ENCODE assay signal across 23 cellular contexts in the genomic region with DNA sequence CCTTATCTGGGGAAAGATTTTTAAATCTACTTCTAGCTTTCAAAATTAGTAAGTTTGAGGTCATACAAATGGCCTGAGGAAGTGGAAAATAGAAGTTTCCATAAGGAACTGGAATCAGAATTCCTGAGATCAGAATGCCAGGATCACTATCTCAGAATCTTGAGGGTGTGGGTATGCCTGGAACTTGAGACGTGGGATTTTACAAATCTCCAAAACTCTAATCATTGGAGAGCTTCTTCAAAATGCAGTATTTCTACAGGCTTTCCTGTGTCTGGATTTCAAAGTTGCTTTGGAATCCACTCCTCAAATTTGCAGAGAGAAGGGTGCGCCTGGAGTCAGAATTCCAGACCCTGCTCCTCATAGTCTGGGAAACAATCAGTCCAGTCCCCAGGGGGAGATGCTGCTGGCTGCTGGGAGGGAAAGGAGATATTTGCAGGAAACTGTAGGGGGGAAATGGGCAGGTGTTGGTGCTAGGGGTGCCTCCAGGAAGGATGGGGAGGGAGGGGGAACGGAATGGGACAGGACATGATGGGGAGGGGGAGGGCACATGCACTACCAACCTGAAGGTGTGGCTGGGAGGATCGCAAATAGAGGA. TPM values are rescaled to one million over a fixed set of nuclear protein-coding genes. Genes with fewer than 3 reads are reported as not detected.
A peak's percentile ranks its signal among the peaks of the same experiment; 100 is the strongest.
DNase-seq lines count a peak whose midpoint lies in the region; ATAC-seq and TF ChIP-seq lines count a peak whose summit lies in the region.
"Had no signal": no experiment of that assay in that cellular context is flagged by ENCODE, and none has a peak within 500 bp of the region (broad histone marks: within the 10 kb centered on the region; RNA-seq: fewer than 3 reads in every experiment).

No MANE protein-coding gene starts in this region.

- peaks cover 53% of the 10 kb centered on the region for H3K4me1 Mint-ChIP-seq in WTC11

- H4K91ac ChIP-seq in trophoblast cell (ENCODE audit: low read depth, low read length) = no peak overlapping the region

- no peaks in the 10 kb centered on the region for H3K9me3 Mint-ChIP-seq in WTC11
- H3K9me3 Mint-ChIP-seq: activated naive CD4-positive, alpha-beta T cell treated with anti-CD3 and anti-CD28 coated beads for 36 hours; CD8-positive, alpha-beta T cell; memory B cell had no signal

- no peaks in the 10 kb centered on the region for H3K9me3 ChIP-seq in trophoblast cell (ENCODE audit: insufficient read depth, low read depth, low read length)
- H3K9me3 ChIP-seq: body of pancreas, SJSA1, thoracic aorta had no signal

- POLR2A ChIA-PET in WTC11 (lab: Charles Lee) = no interaction called here

- peaks cover 12 to 22% of the 10 kb centered on the region in 2 experiments for H3K4me1 ChIP-seq in trophoblast cell (ENCODE audit: control insufficient read depth in 1 of 2, insufficient read depth in 2 of 2, low read length in 2 of 2)

- no peaks in the 10 kb centered on the region for H3K36me3 ChIP-seq in trophoblast cell (ENCODE audit: control insufficient read depth in 1 of 2, insufficient read depth in 2 of 2, low read length in 2 of 2)
- H3K36me3 ChIP-seq: SJSA1, thoracic aorta had no signal

- H3K9ac ChIP-seq in trophoblast cell (ENCODE audit: low read length) = no peak overlapping the region

- no peaks in the 10 kb centered on the region for H3K27me3 ChIP-seq in trophoblast cell (ENCODE audit: insufficient read depth, low read length)
- H3K27me3 ChIP-seq: body of pancreas, dorsolateral prefrontal cortex, SJSA1 had no signal

- H2AK5ac ChIP-seq in trophoblast cell (ENCODE audit: low read length) = no peak overlapping the region

- H2BK12ac ChIP-seq in trophoblast cell (ENCODE audit: low read length) = no peak overlapping the region

- H3K27ac ChIP-seq in trophoblast cell (ENCODE audit: low read depth, low read length) = no peak overlapping the region
- H3K27ac ChIP-seq: body of pancreas, dorsolateral prefrontal cortex, SJSA1, thoracic aorta had no signal

- DNase-seq in NCI-H146 (lab: John Stamatoyannopoulos, UW) = peak; percentile 15
- DNase-seq in NCI-H146 treated with DMSO at 0.1 percent for 48 hours (lab: John Stamatoyannopoulos, UW; ENCODE audit: unreplicated experiment) = no peak
- no peak for DNase-seq in WTC11 (ENCODE audit: low spot score)
- DNase-seq in trophoblast cell = peak; percentile 80 to 98
- DNase-seq in 8988T = no peak
- DNase-seq: activated CD4-positive, alpha-beta T cell treated with anti-CD3 and anti-CD28 coated beads for 4 hours; activated naive CD4-positive, alpha-beta T cell treated with anti-CD3 and anti-CD28 coated beads for 36 hours; body of pancreas; CD8-positive, alpha-beta T cell; dorsolateral prefrontal cortex; Kasumi-1; NCI-H1436 treated with DMSO at 0.1 percent for 48 hours; NCI-H510A; stimulated activated CD4-positive, alpha-beta T cell treated with anti-CD3 and anti-CD28 coated beads, Interleukin-4, amount 100 ng/mL, for 4 hours; T1000 had no signal

- TF ChIP-seq CTCF in WTC11 (IDR thresholded peaks at IDR 0.05) = no peak

- peaks cover 10% of the 10 kb centered on the region for H3K79me1 ChIP-seq in trophoblast cell (ENCODE audit: low read length)

- ATAC-seq in WTC11 = no peak
- no peak for ATAC-seq in GM18511 (IDR thresholded peaks at IDR 0.05; ENCODE audit: unreplicated experiment)
- ATAC-seq: body of pancreas; CD8-positive, alpha-beta T cell; esophagus mucosa had no signal

- peak overlapping the region; percentile 27; the same call in 1 of the 2 replicates for H3K4me3 Mint-ChIP-seq in WTC11
- H3K4me3 Mint-ChIP-seq: activated naive CD4-positive, alpha-beta T cell treated with anti-CD3 and anti-CD28 coated beads for 36 hours; CD8-positive, alpha-beta T cell; memory B cell had no signal

- peaks cover 2% of the 10 kb centered on the region for H3K79me2 ChIP-seq in trophoblast cell (ENCODE audit: control insufficient read depth, insufficient read depth, low read length, poor library complexity)

- H3K4me2 ChIP-seq in trophoblast cell (ENCODE audit: low read length) = peak overlapping the region; percentile 27

- H4K8ac ChIP-seq in trophoblast cell (ENCODE audit: low read depth, low read length) = no peak overlapping the region

- H3K4ac ChIP-seq in trophoblast cell (ENCODE audit: low read depth, low read length) = no peak overlapping the region

- H3K23ac ChIP-seq in trophoblast cell (ENCODE audit: low read length) = no peak overlapping the region

- H3K4me3 ChIP-seq in trophoblast cell (ENCODE audit: low read depth, low read length) = no peak overlapping the region
- H3K4me3 ChIP-seq: body of pancreas, dorsolateral prefrontal cortex, SJSA1, thoracic aorta had no signal

- no peak overlapping the region for H4K12ac ChIP-seq in trophoblast cell (ENCODE audit: low read depth, low read length)

- H2BK120ac ChIP-seq in trophoblast cell (ENCODE audit: insufficient read depth, low read length, poor library complexity) = no peak overlapping the region

- CTCF ChIA-PET in WTC11 (lab: Charles Lee) = interaction anchor here (3.1 kb wide), 1 partner anchor 31 kb away, joined by 13 read pairs; the partner anchor contains the start of gene CATIP

- H2BK5ac ChIP-seq in trophoblast cell (ENCODE audit: low read depth, low read length, poor library complexity) = no peak overlapping the region

- H3K27ac Mint-ChIP-seq in WTC11 = no peak overlapping the region
- H3K27ac Mint-ChIP-seq: activated naive CD4-positive, alpha-beta T cell treated with anti-CD3 and anti-CD28 coated beads for 36 hours; CD8-positive, alpha-beta T cell; memory B cell had no signal

- H3K27me3 Mint-ChIP-seq in WTC11 (ENCODE audit: low read depth) = no peaks in the 10 kb centered on the region

- no peaks in the 10 kb centered on the region for H3K36me3 Mint-ChIP-seq in WTC11
- H3K36me3 Mint-ChIP-seq: CD8-positive, alpha-beta T cell; memory B cell had no signal

- no peak overlapping the region for H3K18ac ChIP-seq in trophoblast cell (ENCODE audit: low read length)

- H2AFZ ChIP-seq in trophoblast cell (ENCODE audit: insufficient read depth, low read length, poor library complexity) = no peak overlapping the region

- no CpG with 5 or more reads among the region's 4 CpGs for WGBS in trophoblast cell (ENCODE audit: extremely low coverage, insufficient coverage, insufficient read length)

- no peak overlapping the region for H3K14ac ChIP-seq in trophoblast cell (ENCODE audit: low read length)

TF ChIP-seq in WTC11, 78 proteins besides CTCF, POLR2A, EP300 and RAD21 (continues in another document):
- no peak for TF ChIP-seq MAX (CRISPR knock-in tag; IDR thresholded peaks at IDR 0.05)
- no peak for TF ChIP-seq AFF4 (CRISPR knock-in tag; IDR thresholded peaks at IDR 0.05; ENCODE audit: borderline replicate concordance)
- TF ChIP-seq ATF2 (CRISPR knock-in tag; IDR thresholded peaks at IDR 0.05; ENCODE audit: borderline replicate concordance, low read depth) = no peak

RNA-seq across cellular contexts. Expression of gene CATIP, which starts 31.0 kb away (rescaled TPM):
- 0.25 to 0.26 TPM in 2 of 3 replicates, not detected in the other for total RNA-seq in WTC11 (2021)
- 0.14 and 0.17 TPM in 2 replicates for polyA plus RNA-seq in trophoblast cell (2013)
- total RNA-seq: A172; activated naive CD4-positive, alpha-beta T cell treated with anti-CD3 and anti-CD28 coated beads for 36 hours; CD8-positive, alpha-beta T cell; Daoy; esophagus mucosa; osteocyte; SJSA1; thoracic aorta had no signal

RNA-seq across cellular contexts. Expression of gene TMBIM1, which starts 33.4 kb away (rescaled TPM):
- 23.5 to 30.1 TPM (median 26.5 TPM) in 3 replicates for total RNA-seq in WTC11 (2021)
- 192 and 203 TPM in 2 replicates for polyA plus RNA-seq in trophoblast cell (2013)

RNA-seq across cellular contexts. Expression of gene PNKD, which starts 55.3 kb away (rescaled TPM):
- 45.0 to 49.8 TPM (median 45.8 TPM) in 3 replicates for total RNA-seq in WTC11 (2021)
- polyA plus RNA-seq in trophoblast cell (2013) = 62.6 and 65.9 TPM in 2 replicates

RNA-seq across cellular contexts. Expression of gene AAMP, which starts 55.7 kb away (rescaled TPM):
- 113 to 125 TPM (median 115 TPM) in 3 replicates for total RNA-seq in WTC11 (2021)
- 66.7 and 67.0 TPM in 2 replicates for polyA plus RNA-seq in trophoblast cell (2013)

RNA-seq across cellular contexts. Expression of gene SLC11A1, which starts 56.4 kb away (rescaled TPM):
- 0.25 to 0.55 TPM (median 0.31 TPM) in 3 replicates for total RNA-seq in WTC11 (2021)
- polyA plus RNA-seq in trophoblast cell (2013) = 0.05 and 0.06 TPM in 2 replicates
- total RNA-seq: A172; activated naive CD4-positive, alpha-beta T cell treated with anti-CD3 and anti-CD28 coated beads for 36 hours; Daoy had no signal

Comparison
In these comparisons a context has a peak if more than half of its experiments do, and no peak if none do; other contexts are left out.
1. DNase-seq: peak in NCI-H146 (single experiment) and trophoblast cell (2 of 2); none in NCI-H146 treated with DMSO at 0.1 percent for 48 hours (single experiment), WTC11 (single experiment) and 8988T (single experiment).